ENCODE assay signal across 21 cellular contexts in the genomic region with DNA sequence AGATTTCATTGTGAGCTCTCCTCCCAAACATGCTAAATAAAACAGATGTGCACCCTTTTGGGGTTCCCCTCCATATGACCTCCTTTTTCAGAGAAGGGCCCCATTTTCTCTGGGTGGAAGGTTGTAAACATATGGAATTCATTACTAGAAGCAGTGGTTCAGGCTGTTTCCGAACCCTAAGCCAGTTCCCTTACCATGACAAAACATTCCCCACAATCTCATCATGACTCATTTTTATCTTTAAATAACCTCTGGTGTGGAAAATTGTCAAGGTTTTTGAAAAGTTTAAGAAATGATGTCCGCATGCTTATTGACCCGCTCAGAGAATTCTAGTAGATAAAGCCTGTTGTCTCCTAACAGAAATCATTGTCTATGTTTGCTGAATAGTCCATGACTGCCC.
A peak's percentile ranks its signal among the peaks of the same experiment; 100 is the strongest.
DNase-seq lines count a peak whose midpoint lies in the region; ATAC-seq and TF ChIP-seq lines count a peak whose summit lies in the region.
"Had no signal": no experiment of that assay in that cellular context is flagged by ENCODE, and none has a peak within 500 bp of the region (broad histone marks: within the 10 kb centered on the region; RNA-seq: fewer than 3 reads in every experiment).

No MANE protein-coding gene starts in this region.

- DNase-seq in AG09319 (ENCODE audit: extremely low read depth, low read depth) (peak; percentile 53), LHCN-M2 (ENCODE audit: low read depth) (peak; percentile 33), fibroblast of gingiva (ENCODE audit: low read depth) (peak; percentile 86), omental fat pad (ENCODE audit: low spot score) (no peak), colonic mucosa (no peak), H9 (no peak)
- DNase-seq: activated CD4-positive, alpha-beta T cell treated with anti-CD3 and anti-CD28 coated beads, Interleukin-2, amount 50 U/mL, for 4 hours; activated naive CD8-positive, alpha-beta T cell treated with anti-CD3 and anti-CD28 coated beads, Interleukin-2, amount 10 ng/mL, durations not matched to agents 7 days and 5 days; activated T-cell treated with anti-CD3 and anti-CD28 coated beads, Interleukin-2, amount 50 U/mL, for 24 hours; MM.1S; natural killer cell; NCI-H1930; NCI-H524 treated with DMSO at 0.1 percent for 48 hours; PC-3; retina; stimulated activated CD4-positive, alpha-beta T cell treated with anti-CD3 and anti-CD28 coated beads, Interleukin-2, amount 100 ng/mL, for 24 hours had no signal

- H3K27me3 ChIP-seq in colonic mucosa (no peaks in the 10 kb centered on the region), H9 (ENCODE audit: insufficient read depth, low read length) (no peaks in the 10 kb centered on the region)

- H3K4ac ChIP-seq in H9 (ENCODE audit: low read depth, low read length): no peak overlapping the region

- H3K4me3 ChIP-seq in colonic mucosa: no peak overlapping the region
- H3K4me3 ChIP-seq: coronary artery had no signal

- no peak overlapping the region for H3K27ac ChIP-seq in colonic mucosa
- H3K27ac ChIP-seq in H9 (ENCODE audit: insufficient read length, low read depth, low read length): no peak overlapping the region
- H3K27ac ChIP-seq: C4-2B, coronary artery had no signal

- H3K23me2 ChIP-seq in H9 (ENCODE audit: insufficient read length, low read depth, low read length, poor library complexity, severe bottlenecking): no peaks in the 10 kb centered on the region

- H2AFZ ChIP-seq in H9 (ENCODE audit: low read length): no peak overlapping the region

- no peak overlapping the region for H2BK120ac ChIP-seq in H9 (ENCODE audit: low read depth, low read length, poor library complexity, severe bottlenecking)

- H3K14ac ChIP-seq in H9 (ENCODE audit: insufficient read depth, low read length): no peak overlapping the region

- no peaks in the 10 kb centered on the region for H3K36me3 ChIP-seq in colonic mucosa

- H2BK20ac ChIP-seq in H9 (ENCODE audit: low read depth, low read length, poor library complexity, severe bottlenecking): no peak overlapping the region

- H4K91ac ChIP-seq in H9 (ENCODE audit: insufficient read length, low read depth, low read length): no peak overlapping the region

- H3K9me3 Mint-ChIP-seq in H9: peaks cover 0 to 6% of the 10 kb centered on the region in 2 experiments; a peak in 2 of 5 replicates
- H3K9me3 Mint-ChIP-seq: activated T-cell treated with anti-CD3 and anti-CD28 coated beads, Interleukin-2, amount 50 U/mL, for 24 hours; natural killer cell had no signal

- no peak overlapping the region for H2BK15ac ChIP-seq in H9 (ENCODE audit: low read depth, low read length)

- H3K36me3 Mint-ChIP-seq in H9 (ENCODE audit: insufficient read depth in 1 of 3, low read depth in 3 of 3): peaks cover 0 to 5% (median 0%) of the 10 kb centered on the region in 3 experiments; a peak in 4 of 7 replicates
- H3K36me3 Mint-ChIP-seq: activated naive CD8-positive, alpha-beta T cell treated with anti-CD3 and anti-CD28 coated beads, Interleukin-2, amount 10 ng/mL, durations not matched to agents 7 days and 5 days; natural killer cell had no signal

- no peak overlapping the region for H3K23ac ChIP-seq in H9 (ENCODE audit: insufficient read length, low read depth, low read length)

- no peak overlapping the region for H3T11ph ChIP-seq in H9 (ENCODE audit: low read length)

- no peaks in the 10 kb centered on the region for H4K20me1 ChIP-seq in H9 (ENCODE audit: control insufficient read depth, insufficient read depth, insufficient read length)

- ATAC-seq in omental fat pad (ENCODE audit: low FRiP score) (peak; percentile 71), HG02884 (IDR thresholded peaks at IDR 0.05; ENCODE audit: unreplicated experiment) (no peak), GM19035 (IDR thresholded peaks at IDR 0.05; ENCODE audit: unreplicated experiment) (no peak)
- ATAC-seq: esophagus mucosa, natural killer cell, PC-3 had no signal

- H3K4me3 Mint-ChIP-seq in H9: no peak overlapping the region
- H3K4me3 Mint-ChIP-seq: activated naive CD8-positive, alpha-beta T cell treated with anti-CD3 and anti-CD28 coated beads, Interleukin-2, amount 10 ng/mL, durations not matched to agents 7 days and 5 days; activated T-cell treated with anti-CD3 and anti-CD28 coated beads, Interleukin-2, amount 50 U/mL, for 24 hours; natural killer cell had no signal

- H3K9me3 ChIP-seq in colonic mucosa (no peaks in the 10 kb centered on the region), H9 (ENCODE audit: control insufficient read depth, low read depth, low read length) (no peaks in the 10 kb centered on the region)

- no peaks in the 10 kb centered on the region for H3K79me1 ChIP-seq in H9 (ENCODE audit: insufficient read depth, low read depth, low read length, poor library complexity, severe bottlenecking)

- peaks cover 1% of the 10 kb centered on the region; the same call in 1 of the 2 replicates for H3K27me3 Mint-ChIP-seq in H9 (ENCODE audit: low read depth)
- H3K27me3 Mint-ChIP-seq: activated naive CD8-positive, alpha-beta T cell treated with anti-CD3 and anti-CD28 coated beads, Interleukin-2, amount 10 ng/mL, durations not matched to agents 7 days and 5 days; activated T-cell treated with anti-CD3 and anti-CD28 coated beads, Interleukin-2, amount 50 U/mL, for 24 hours had no signal

- no peaks in the 10 kb centered on the region for H3K79me2 ChIP-seq in H9 (ENCODE audit: insufficient read depth, low read length)

- H3K27ac Mint-ChIP-seq in H9: no peak overlapping the region
- H3K27ac Mint-ChIP-seq: activated naive CD8-positive, alpha-beta T cell treated with anti-CD3 and anti-CD28 coated beads, Interleukin-2, amount 10 ng/mL, durations not matched to agents 7 days and 5 days; activated T-cell treated with anti-CD3 and anti-CD28 coated beads, Interleukin-2, amount 50 U/mL, for 24 hours; natural killer cell had no signal

- H3K56ac ChIP-seq in H9 (ENCODE audit: insufficient read length, low read depth, low read length): no peak overlapping the region

- H4K5ac ChIP-seq in H9 (ENCODE audit: insufficient read length, low read depth, low read length): no peak overlapping the region

- no peaks in the 10 kb centered on the region for H3K4me1 Mint-ChIP-seq in H9
- H3K4me1 Mint-ChIP-seq: activated naive CD8-positive, alpha-beta T cell treated with anti-CD3 and anti-CD28 coated beads, Interleukin-2, amount 10 ng/mL, durations not matched to agents 7 days and 5 days; natural killer cell had no signal

- H2AK5ac ChIP-seq in H9 (ENCODE audit: insufficient read length, low read length): no peak overlapping the region

- no peak overlapping the region for H2BK5ac ChIP-seq in H9 (ENCODE audit: insufficient read length, low read length)

- H3K9ac ChIP-seq in colonic mucosa (ENCODE audit: low read depth in 2 of 2, low read length in 2 of 2) (no peak overlapping the region), H9 (ENCODE audit: extremely low read depth, insufficient read length, low read length) (no peak overlapping the region)

- WGBS in H9 (ENCODE audit: extremely low coverage, insufficient read length, low lambda C conversion rate): no CpG with 5 or more reads among the region's 3 CpGs

- no peak overlapping the region for H3K18ac ChIP-seq in H9 (ENCODE audit: insufficient read length, low read depth, low read length)

- H3K4me2 ChIP-seq in H9 (ENCODE audit: insufficient read depth, insufficient read length, low read length): no peak overlapping the region

- intact Hi-C loops in colonic mucosa (cut with DNase I): no loop called here

- H4K8ac ChIP-seq in H9 (replicated peaks; ENCODE audit: insufficient read length, low read depth, low read length): no peak overlapping the region

- H3K4me1 ChIP-seq in colonic mucosa (no peaks in the 10 kb centered on the region), H9 (ENCODE audit: insufficient read depth, low read length) (no peaks in the 10 kb centered on the region)

- H2BK12ac ChIP-seq in H9 (ENCODE audit: insufficient read length, low read depth, low read length): no peak overlapping the region

- TF ChIP-seq CTCF in AG09319 (IDR thresholded peaks at IDR 0.05; ENCODE audit: low read depth, low read length) (no peak), omental fat pad (IDR thresholded peaks at IDR 0.05) (no peak), colonic mucosa (IDR thresholded peaks at IDR 0.05) (no peak), H9 (conservative IDR thresholded peaks at IDR 0.05) (no peak)

Comparison
In these comparisons a context has a peak if more than half of its experiments do, and no peak if none do; other contexts are left out.
1. DNase-seq: peak in AG09319 (single experiment), LHCN-M2 (single experiment) and fibroblast of gingiva (single experiment); none in omental fat pad (single experiment), colonic mucosa (single experiment) and H9 (single experiment).